10 cellular contexts compared by ENCODE assay signal in the genomic region with DNA sequence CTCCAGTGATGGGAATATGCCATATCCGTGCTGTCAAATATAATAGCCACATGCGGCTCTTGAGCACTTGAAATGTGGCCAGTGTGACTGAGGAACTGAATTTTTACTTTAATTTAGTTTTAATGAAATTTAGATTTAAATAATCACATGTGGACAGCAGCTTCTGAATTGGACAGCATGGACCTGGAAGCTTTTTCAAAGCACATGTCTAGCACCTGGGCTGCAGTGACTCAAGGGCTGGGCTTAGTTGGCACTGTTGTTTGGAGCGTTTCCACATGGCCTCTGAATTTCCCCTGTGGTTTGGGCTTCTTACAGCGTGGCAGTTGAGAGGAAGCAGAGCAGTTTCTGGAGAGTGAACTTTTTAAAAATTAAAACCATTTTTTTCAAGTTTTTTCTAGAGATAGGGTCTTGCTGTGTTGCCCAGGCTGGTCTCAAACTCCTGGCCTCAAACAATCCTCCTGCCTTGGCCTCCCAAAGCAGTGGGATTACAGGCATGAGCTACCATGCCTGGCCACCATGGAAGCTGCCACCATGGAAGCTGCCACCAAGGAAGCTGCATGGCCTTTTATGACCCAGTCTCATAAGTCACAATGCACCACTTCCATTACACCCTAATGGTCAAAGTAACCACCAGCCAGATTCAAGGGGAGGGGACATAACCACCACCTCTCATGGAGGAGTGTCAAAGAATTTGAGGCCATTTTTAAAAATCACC. TPM values are rescaled to one million over a fixed set of nuclear protein-coding genes. Genes with fewer than 3 reads are reported as not detected.
DNase-seq lines count a peak whose midpoint lies in the region; FAIRE-seq and TF ChIP-seq lines count a peak whose summit lies in the region.
"Had no signal": no experiment of that assay in that cellular context is flagged by ENCODE, and none has a peak within 500 bp of the region (broad histone marks: within the 10 kb centered on the region; RNA-seq: fewer than 3 reads in every experiment).

No MANE protein-coding gene starts in this region.

- no peak for FAIRE-seq in GM19239 (lab: Jason Lieb, UNC)
- FAIRE-seq: colon had no signal

- H2BK120ac ChIP-seq in mesendoderm (ENCODE audit: low read depth, low read length): no peak overlapping the region

- H3K27ac ChIP-seq in sigmoid colon: peak overlapping the region in 2 of 4 donors; percentile 45 to 54
- H3K27ac ChIP-seq in mesendoderm (ENCODE audit: low read depth, low read length): no peak overlapping the region

- TF ChIP-seq POLR2A in sigmoid colon (IDR thresholded peaks at IDR 0.05): no peak

- H3K9me3 ChIP-seq in sigmoid colon: no peaks in the 10 kb centered on the region

- H3K18ac ChIP-seq in mesendoderm (ENCODE audit: low read length): no peak overlapping the region

- no peak overlapping the region for H2BK15ac ChIP-seq in mesendoderm (replicated peaks; ENCODE audit: low read depth)

- H3K79me1 ChIP-seq in mesendoderm (ENCODE audit: low read length): no peaks in the 10 kb centered on the region

- no peak overlapping the region for H3K4me3 ChIP-seq in sigmoid colon
- no peak overlapping the region for H3K4me3 ChIP-seq in mesendoderm (ENCODE audit: low read length)

- WGBS in sigmoid colon, 2 donors: 56 to 84% methylated on average over 4 of the region's 4 CpGs
- WGBS in mesendoderm (ENCODE audit: extremely low coverage, insufficient coverage, low lambda C conversion rate): no CpG with 5 or more reads among the region's 4 CpGs

- H3K4me1 ChIP-seq in sigmoid colon (peaks cover 0 to 29% (median 18%) of the 10 kb centered on the region in 4 donors), mesendoderm (ENCODE audit: control insufficient read depth, low read depth, low read length) (no peaks in the 10 kb centered on the region)

- H3K9ac ChIP-seq in mesendoderm (ENCODE audit: low read length): no peak overlapping the region

- H3K23ac ChIP-seq in mesendoderm (ENCODE audit: low read length): no peak overlapping the region

- H2BK5ac ChIP-seq in mesendoderm (ENCODE audit: low read length): no peak overlapping the region

- intact Hi-C loops in sigmoid colon (cut with DNase I): no loop called here

- H2AK5ac ChIP-seq in mesendoderm (ENCODE audit: low read length): no peak overlapping the region

- no peak overlapping the region for H4K8ac ChIP-seq in mesendoderm (ENCODE audit: low read depth, low read length)

- H3K79me2 ChIP-seq in mesendoderm (ENCODE audit: control insufficient read depth, insufficient read depth, low read length): no peaks in the 10 kb centered on the region

- TF ChIP-seq EP300 in sigmoid colon (IDR thresholded peaks at IDR 0.05): no peak

- TF ChIP-seq CTCF in sigmoid colon (IDR thresholded peaks at IDR 0.05) (no peak), GM20000 (IDR thresholded peaks at IDR 0.05; ENCODE audit: extremely low read depth, missing control alignments) (no peak)

- peak; percentile 49 for DNase-seq in ELR (ENCODE audit: low read depth)
- DNase-seq in T-helper 22 cell (ENCODE audit: low read depth): peak; percentile 46
- DNase-seq in central memory CD4-positive, alpha-beta T cell: peak; percentile 53
- DNase-seq in sigmoid colon: peak; percentile 77
- no peak for DNase-seq in GM19239 (ENCODE audit: insufficient read length, low spot score)
- no peak for DNase-seq in NCI-H1092 (lab: John Stamatoyannopoulos, UW)
- DNase-seq in GM20000 (ENCODE audit: low spot score): no peak
- DNase-seq in mesendoderm: no peak
- DNase-seq: NCI-H2171 treated with DMSO at 0.1 percent for 48 hours had no signal

- no peak overlapping the region for H3K56ac ChIP-seq in mesendoderm (ENCODE audit: low read length)

- H3K36me3 ChIP-seq in sigmoid colon (no peaks in the 10 kb centered on the region), mesendoderm (ENCODE audit: control insufficient read depth, insufficient read depth, low read length) (no peaks in the 10 kb centered on the region)

- no peak overlapping the region for H3K4me2 ChIP-seq in mesendoderm (ENCODE audit: low read length)

- no peak overlapping the region for H3K4ac ChIP-seq in mesendoderm (ENCODE audit: low read depth, low read length)

- no peaks in the 10 kb centered on the region for H3K27me3 ChIP-seq in sigmoid colon
- no peaks in the 10 kb centered on the region for H3K27me3 ChIP-seq in mesendoderm (ENCODE audit: insufficient read depth, low read length, poor library complexity)

- no peak overlapping the region for H4K5ac ChIP-seq in mesendoderm (ENCODE audit: low read length)

RNA-seq across cellular contexts. Expression of gene TOB1, which starts 6.7 kb away (rescaled TPM):
- 10 to 100 TPM; 16.2 to 31.1 (median 30.1) TPM for total RNA-seq in sigmoid colon
- polyA plus RNA-seq in sigmoid colon: 10 to 100 TPM; 32.4 to 57.1 (median 39.4) TPM
- 9.4 TPM for polyA plus RNA-seq in mesendoderm (2013, experiment 1 of 2)
- 9.3 TPM for polyA plus RNA-seq in mesendoderm (2013, experiment 2 of 2)

RNA-seq across cellular contexts. Expression of gene WFIKKN2, which starts 37.5 kb away (rescaled TPM):
- total RNA-seq in sigmoid colon: 1 to 10 TPM in 1 of 4 donors, under 1 TPM in 3; under 0.01 to 1.1 (median 0.15) TPM
- under 1 TPM in 2 of 3 donors, not detected in 1; under 0.01 to 0.09 TPM for polyA plus RNA-seq in sigmoid colon
- polyA plus RNA-seq in mesendoderm (2013, experiment 1 of 2): 0.01 TPM
- polyA plus RNA-seq in mesendoderm (2013, experiment 2 of 2): 0.01 TPM

Comparison
In these comparisons a context has a peak if more than half of its experiments do, and no peak if none do; other contexts are left out.
1. DNase-seq: peak in ELR (single experiment), T-helper 22 cell (single experiment), central memory CD4-positive, alpha-beta T cell (single experiment) and sigmoid colon (single experiment); none in GM19239 (single experiment), NCI-H1092 (single experiment), GM20000 (single experiment) and mesendoderm (single experiment).